Comparison of ENCODE assay signal across 1 cellular context in genomic region chr15:38577405-38577987, GRCh38.
TF ChIP-seq lines count a peak whose summit lies in the region.

No MANE protein-coding gene starts in this region.

TF ChIP-seq in GM23338, 12 proteins besides CTCF, POLR2A, EP300 and RAD21 (continued from another document):
- TF ChIP-seq ZNF462 (CRISPR knock-in tag; IDR thresholded peaks at IDR 0.05), result no peak
- TF ChIP-seq ZNF331 (CRISPR knock-in tag; IDR thresholded peaks at IDR 0.05; ENCODE audit: low read depth), result no peak
- no peak for TF ChIP-seq POLR2AphosphoS5 (IDR thresholded peaks at IDR 0.05; ENCODE audit: low read depth)
TF ChIP-seq in GM23338: peak in this region for 0.
